ENCODE assay signal across 8 cellular contexts in genomic region chr12:57475271-57476161, GRCh38. TPM values are rescaled to one million over a fixed set of nuclear protein-coding genes. Genes with fewer than 3 reads are reported as not detected.
DNase-seq lines count a peak whose midpoint lies in the region; ATAC-seq lines count a peak whose summit lies in the region.

No MANE protein-coding gene starts in this region.

- H3K4me1 ChIP-seq in iPS-15b (ENCODE audit: control insufficient read depth, insufficient read depth, low read length) = peaks cover 6% of the 10 kb centered on the region
- peaks cover 10 to 16% (median 13%) of the 10 kb centered on the region in 3 donors for H3K4me1 ChIP-seq in skeletal muscle tissue (ENCODE audit: control insufficient read depth in 3 of 3, insufficient read depth in 3 of 3, low read length in 3 of 3)

- no peak for DNase-seq in activated CD4-positive, alpha-beta T cell treated with anti-CD3 and anti-CD28 coated beads, Interleukin-2, amount 10 ng/mL, durations not matched to agents 7 days and 5 days
- no peak for DNase-seq in activated CD4-positive, alpha-beta T cell treated with anti-CD3 and anti-CD28 coated beads for 48 hours
- no peak for DNase-seq in activated T-helper 2 cell treated with anti-CD3 and anti-CD28 coated beads, Interferon-gamma antibody, Interleukin-2, Interleukin-4, amounts not matched to agents 10 μg/mL and 5 μg/mL and 100 μg/mL, durations not matched to agents 14 hours and 24 hours and 36 hours (ENCODE audit: low spot score)
- no peak for DNase-seq in ureter (ENCODE audit: low spot score)

- peaks cover 1% of the 10 kb centered on the region for H3K36me3 ChIP-seq in iPS-15b (ENCODE audit: control insufficient read depth, insufficient read depth, low read length)
- no peaks in the 10 kb centered on the region for H3K36me3 ChIP-seq in skeletal muscle tissue (ENCODE audit: control insufficient read depth in 3 of 3, insufficient read depth in 3 of 3, low read length in 3 of 3)

- no peak for ATAC-seq in GM21528 (IDR thresholded peaks at IDR 0.05; ENCODE audit: low FRiP score, unreplicated experiment)
- no peak for ATAC-seq in HG03025 (IDR thresholded peaks at IDR 0.05; ENCODE audit: low FRiP score, unreplicated experiment)

- H3K36me3 Mint-ChIP-seq in activated CD4-positive, alpha-beta T cell treated with anti-CD3 and anti-CD28 coated beads, Interleukin-2, amount 10 ng/mL, durations not matched to agents 7 days and 5 days (ENCODE audit: low read depth) = peaks cover 66% of the 10 kb centered on the region
- peaks cover 56% of the 10 kb centered on the region for H3K36me3 Mint-ChIP-seq in activated T-helper 2 cell treated with anti-CD3 and anti-CD28 coated beads, Interferon-gamma antibody, Interleukin-2, Interleukin-4, amounts not matched to agents 10 μg/mL and 5 μg/mL and 100 μg/mL, durations not matched to agents 14 hours and 24 hours and 36 hours (ENCODE audit: low read depth)

- H3K9me3 Mint-ChIP-seq in activated CD4-positive, alpha-beta T cell treated with anti-CD3 and anti-CD28 coated beads, Interleukin-2, amount 10 ng/mL, durations not matched to agents 7 days and 5 days = no peaks in the 10 kb centered on the region
- H3K9me3 Mint-ChIP-seq in activated T-helper 2 cell treated with anti-CD3 and anti-CD28 coated beads, Interferon-gamma antibody, Interleukin-2, Interleukin-4, amounts not matched to agents 10 μg/mL and 5 μg/mL and 100 μg/mL, durations not matched to agents 14 hours and 24 hours and 36 hours = no peaks in the 10 kb centered on the region

- peak overlapping the region; percentile 93 for H3K27ac Mint-ChIP-seq in activated CD4-positive, alpha-beta T cell treated with anti-CD3 and anti-CD28 coated beads, Interleukin-2, amount 10 ng/mL, durations not matched to agents 7 days and 5 days
- peak overlapping the region; percentile 100 for H3K27ac Mint-ChIP-seq in activated T-helper 2 cell treated with anti-CD3 and anti-CD28 coated beads, Interferon-gamma antibody, Interleukin-2, Interleukin-4, amounts not matched to agents 10 μg/mL and 5 μg/mL and 100 μg/mL, durations not matched to agents 14 hours and 24 hours and 36 hours

- H3K4me3 Mint-ChIP-seq in activated CD4-positive, alpha-beta T cell treated with anti-CD3 and anti-CD28 coated beads, Interleukin-2, amount 10 ng/mL, durations not matched to agents 7 days and 5 days = peak overlapping the region; percentile 91
- peak overlapping the region; percentile 93 for H3K4me3 Mint-ChIP-seq in activated T-helper 2 cell treated with anti-CD3 and anti-CD28 coated beads, Interferon-gamma antibody, Interleukin-2, Interleukin-4, amounts not matched to agents 10 μg/mL and 5 μg/mL and 100 μg/mL, durations not matched to agents 14 hours and 24 hours and 36 hours (ENCODE audit: low read depth)

- no peak overlapping the region for H3K27ac ChIP-seq in skeletal muscle tissue (ENCODE audit: low read depth, low read length)

- H3K4me3 ChIP-seq in iPS-15b (ENCODE audit: low read depth, low read length) (peak overlapping the region; percentile 45), skeletal muscle tissue (ENCODE audit: low read length in 3 of 3) (peak overlapping the region; percentile 15 to 70 (median 64))

- H3K9ac ChIP-seq in iPS-15b (ENCODE audit: low read depth, low read length) = no peak overlapping the region
- H3K9ac ChIP-seq in skeletal muscle tissue (ENCODE audit: low read depth in 1 of 3, low read length in 3 of 3) = peak overlapping the region in 1 of 3 donors; percentile 50

- intact Hi-C loops in activated T-helper 2 cell treated with anti-CD3 and anti-CD28 coated beads, Interferon-gamma antibody, Interleukin-2, Interleukin-4, amounts not matched to agents 10 μg/mL and 5 μg/mL and 100 μg/mL, durations not matched to agents 14 hours and 24 hours and 36 hours (cut with micrococcal nuclease) = loop anchor here (2.0 kb wide), 1 partner anchor 71 kb away; the partner anchor contains the start of gene DCTN2

- CTCF ChIA-PET in activated CD4-positive, alpha-beta T cell treated with anti-CD3 and anti-CD28 coated beads, Interleukin-2, amount 10 ng/mL, durations not matched to agents 7 days and 5 days (lab: Charles Lee) = interaction anchor here (0.6 to 2.4 kb wide), 13 partner anchors 9 to 233 kb away, joined by 3 to 14 read pairs (median 5); partner anchors contain the start of genes GLI1 and INHBE

- H3K27me3 ChIP-seq in iPS-15b (ENCODE audit: control insufficient read depth, insufficient read depth, low read length) = peaks cover 64% of the 10 kb centered on the region
- peaks cover 50 to 69% (median 59%) of the 10 kb centered on the region in 3 donors for H3K27me3 ChIP-seq in skeletal muscle tissue (ENCODE audit: control insufficient read depth in 3 of 3, insufficient read depth in 3 of 3, low read length in 3 of 3)

- H3K9me3 ChIP-seq in iPS-15b (ENCODE audit: control insufficient read depth, insufficient read depth, low read length) (no peaks in the 10 kb centered on the region), skeletal muscle tissue (ENCODE audit: control insufficient read depth in 3 of 3, low read length in 3 of 3) (no peaks in the 10 kb centered on the region)

- POLR2A ChIA-PET in activated CD4-positive, alpha-beta T cell treated with anti-CD3 and anti-CD28 coated beads, Interleukin-2, amount 10 ng/mL, durations not matched to agents 7 days and 5 days (lab: Charles Lee) = no interaction called here

- peaks cover 61% of the 10 kb centered on the region for H3K4me1 Mint-ChIP-seq in activated CD4-positive, alpha-beta T cell treated with anti-CD3 and anti-CD28 coated beads, Interleukin-2, amount 10 ng/mL, durations not matched to agents 7 days and 5 days
- H3K4me1 Mint-ChIP-seq in activated T-helper 2 cell treated with anti-CD3 and anti-CD28 coated beads, Interferon-gamma antibody, Interleukin-2, Interleukin-4, amounts not matched to agents 10 μg/mL and 5 μg/mL and 100 μg/mL, durations not matched to agents 14 hours and 24 hours and 36 hours (ENCODE audit: low read depth) = peaks cover 41% of the 10 kb centered on the region

- H3K27me3 Mint-ChIP-seq in activated CD4-positive, alpha-beta T cell treated with anti-CD3 and anti-CD28 coated beads, Interleukin-2, amount 10 ng/mL, durations not matched to agents 7 days and 5 days = no peaks in the 10 kb centered on the region
- no peaks in the 10 kb centered on the region for H3K27me3 Mint-ChIP-seq in activated T-helper 2 cell treated with anti-CD3 and anti-CD28 coated beads, Interferon-gamma antibody, Interleukin-2, Interleukin-4, amounts not matched to agents 10 μg/mL and 5 μg/mL and 100 μg/mL, durations not matched to agents 14 hours and 24 hours and 36 hours (ENCODE audit: low read depth)

RNA-seq across cellular contexts. Expression of gene ARHGAP9, which starts 4.2 kb away (rescaled TPM):
- total RNA-seq in activated CD4-positive, alpha-beta T cell treated with anti-CD3 and anti-CD28 coated beads, Interleukin-2, amount 10 ng/mL, durations not matched to agents 7 days and 5 days = 100 to 1,000 TPM; 218 to 259 TPM
- 105 and 106 TPM in 2 replicates for total RNA-seq in activated T-helper 2 cell treated with anti-CD3 and anti-CD28 coated beads, Interferon-gamma antibody, Interleukin-2, Interleukin-4, amounts not matched to agents 10 μg/mL and 5 μg/mL and 100 μg/mL, durations not matched to agents 14 hours and 24 hours and 36 hours
- total RNA-seq in skeletal muscle tissue = 5.2 TPM
- total RNA-seq in ureter = 10.0 TPM

RNA-seq across cellular contexts. Expression of gene MARS1, which starts 12.4 kb away (rescaled TPM):
- total RNA-seq in activated CD4-positive, alpha-beta T cell treated with anti-CD3 and anti-CD28 coated beads, Interleukin-2, amount 10 ng/mL, durations not matched to agents 7 days and 5 days = 100 to 1,000 TPM; 214 to 247 TPM
- 249 and 257 TPM in 2 replicates for total RNA-seq in activated T-helper 2 cell treated with anti-CD3 and anti-CD28 coated beads, Interferon-gamma antibody, Interleukin-2, Interleukin-4, amounts not matched to agents 10 μg/mL and 5 μg/mL and 100 μg/mL, durations not matched to agents 14 hours and 24 hours and 36 hours
- total RNA-seq in skeletal muscle tissue = 68.4 TPM
- 327 TPM for total RNA-seq in ureter

RNA-seq across cellular contexts. Expression of gene GLI1, which starts 15.9 kb away (rescaled TPM):
- under 1 TPM; 0.52 to 0.94 TPM for total RNA-seq in activated CD4-positive, alpha-beta T cell treated with anti-CD3 and anti-CD28 coated beads, Interleukin-2, amount 10 ng/mL, durations not matched to agents 7 days and 5 days
- 1.3 and 1.5 TPM in 2 replicates for total RNA-seq in activated T-helper 2 cell treated with anti-CD3 and anti-CD28 coated beads, Interferon-gamma antibody, Interleukin-2, Interleukin-4, amounts not matched to agents 10 μg/mL and 5 μg/mL and 100 μg/mL, durations not matched to agents 14 hours and 24 hours and 36 hours
- total RNA-seq in skeletal muscle tissue (5.2 TPM), ureter (4.2 TPM)

RNA-seq across cellular contexts. Expression of gene INHBE, which starts 20.4 kb away (rescaled TPM):
- total RNA-seq in activated CD4-positive, alpha-beta T cell treated with anti-CD3 and anti-CD28 coated beads, Interleukin-2, amount 10 ng/mL, durations not matched to agents 7 days and 5 days = not detected
- 0.25 and 0.39 TPM in 2 replicates for total RNA-seq in activated T-helper 2 cell treated with anti-CD3 and anti-CD28 coated beads, Interferon-gamma antibody, Interleukin-2, Interleukin-4, amounts not matched to agents 10 μg/mL and 5 μg/mL and 100 μg/mL, durations not matched to agents 14 hours and 24 hours and 36 hours
- total RNA-seq in skeletal muscle tissue (1.0 TPM), ureter (0.23 TPM)

RNA-seq across cellular contexts. Expression of gene INHBC, which starts 40.9 kb away (rescaled TPM):
- total RNA-seq in activated CD4-positive, alpha-beta T cell treated with anti-CD3 and anti-CD28 coated beads, Interleukin-2, amount 10 ng/mL, durations not matched to agents 7 days and 5 days = not detected
- 0.14 TPM in 2 replicates for total RNA-seq in activated T-helper 2 cell treated with anti-CD3 and anti-CD28 coated beads, Interferon-gamma antibody, Interleukin-2, Interleukin-4, amounts not matched to agents 10 μg/mL and 5 μg/mL and 100 μg/mL, durations not matched to agents 14 hours and 24 hours and 36 hours
- not detected for total RNA-seq in skeletal muscle tissue
- total RNA-seq in ureter = not detected
